ENCODE assay signal across 9 cellular contexts in the genomic region with DNA sequence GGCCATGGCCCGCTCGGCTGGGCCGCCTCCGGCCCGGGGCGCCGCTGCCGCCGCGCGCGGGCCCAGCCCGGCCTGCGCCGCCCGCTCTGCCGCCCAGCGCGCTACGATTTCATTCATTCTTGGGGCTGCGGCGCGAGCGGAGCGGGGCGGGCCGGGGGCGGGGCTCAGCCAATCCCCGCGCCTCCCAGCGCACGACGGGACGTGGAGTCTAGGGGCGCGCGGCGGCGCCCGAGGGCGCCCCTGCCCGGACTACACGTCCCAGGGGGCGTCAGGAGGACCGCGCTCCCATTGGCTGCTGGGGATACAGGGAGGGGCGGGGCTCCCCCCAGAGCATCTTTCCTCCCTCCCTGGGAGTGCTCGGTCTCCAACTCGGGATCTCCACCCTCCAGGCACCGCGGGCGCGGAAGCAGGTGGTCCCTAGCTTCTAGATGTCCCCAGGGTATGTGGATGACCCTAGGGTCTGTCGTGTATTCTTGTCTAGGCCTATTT. TPM values are rescaled to one million over a fixed set of nuclear protein-coding genes. Genes with fewer than 3 reads are reported as not detected.
DNase-seq lines count a peak whose midpoint lies in the region; ATAC-seq, FAIRE-seq and TF ChIP-seq lines count a peak whose summit lies in the region.
"Had no signal": no experiment of that assay in that cellular context is flagged by ENCODE, and none has a peak within 500 bp of the region (broad histone marks: within the 10 kb centered on the region; RNA-seq: fewer than 3 reads in every experiment).

No MANE protein-coding gene starts in this region.

- no peaks in the 10 kb centered on the region for H4K20me1 ChIP-seq in GM23338 (replicated peaks; ENCODE audit: insufficient read depth)
- peaks cover 5% of the 10 kb centered on the region for H4K20me1 ChIP-seq in astrocyte (ENCODE audit: insufficient read depth, low read length)

- H3K9me3 Mint-ChIP-seq in GM23338, result no peaks in the 10 kb centered on the region
- no peaks in the 10 kb centered on the region for H3K9me3 Mint-ChIP-seq in astrocyte (ENCODE audit: unreplicated experiment)

- TF ChIP-seq CTCF in GM23338 (conservative IDR thresholded peaks at IDR 0.05; ENCODE audit: low read depth in 2 of 2), result no peak
- TF ChIP-seq CTCF in astrocyte (IDR thresholded peaks at IDR 0.05; ENCODE audit: insufficient read depth, low read depth, low read length), result no peak

- no peak overlapping the region for H3K27ac ChIP-seq in GM23338 (ENCODE audit: low read depth)
- H3K27ac ChIP-seq in astrocyte (ENCODE audit: low read depth, low read length), result no peak overlapping the region
- H3K27ac ChIP-seq: KMS-11 had no signal

- no peaks in the 10 kb centered on the region for H3K36me3 ChIP-seq in GM23338 (ENCODE audit: insufficient read depth)
- no peaks in the 10 kb centered on the region for H3K36me3 ChIP-seq in astrocyte (ENCODE audit: insufficient read depth, low read length)

- peaks cover 34% of the 10 kb centered on the region for H3K27me3 Mint-ChIP-seq in GM23338 (ENCODE audit: insufficient read depth, low read depth, poor library complexity)
- H3K27me3 Mint-ChIP-seq in astrocyte (ENCODE audit: low read depth, unreplicated experiment), result peaks cover 23% of the 10 kb centered on the region

- H3K4me1 ChIP-seq in GM23338 (ENCODE audit: insufficient read depth) (peaks cover 19% of the 10 kb centered on the region), astrocyte (ENCODE audit: insufficient read depth, low read length) (peaks cover 3% of the 10 kb centered on the region)

- H3K4me1 Mint-ChIP-seq in GM23338 (peaks cover 22% of the 10 kb centered on the region), astrocyte (ENCODE audit: low read depth, unreplicated experiment) (peaks cover 3% of the 10 kb centered on the region)

- H3F3A ChIP-seq in GM23338 (replicated peaks; ENCODE audit: low read depth), result peaks cover 16% of the 10 kb centered on the region

- H3K27me3 ChIP-seq in GM23338 (ENCODE audit: insufficient read depth) (peaks cover 4% of the 10 kb centered on the region; the same call in 1 of the 2 replicates), astrocyte (ENCODE audit: insufficient read depth, low read length) (peaks cover 3% of the 10 kb centered on the region)

- FAIRE-seq in astrocyte (lab: Jason Lieb, UNC), result no peak

- DNase-seq in COR-L47 (lab: John Stamatoyannopoulos, UW), result peak; percentile 90
- DNase-seq in GM23338 (ENCODE audit: low spot score), result peak; percentile 79
- peak; percentile 97 for DNase-seq in NCI-H146 (lab: John Stamatoyannopoulos, UW)
- DNase-seq in T-helper 9 cell, result peak; percentile 43
- peak; percentile 68 for DNase-seq in astrocyte (ENCODE audit: low read depth)
- peak; percentile 88 for DNase-seq in iPS-NIHi11 (ENCODE audit: low spot score)
- peak; percentile 25 to 74 (median 46) for DNase-seq in stimulated activated CD4-positive, alpha-beta T cell treated with anti-CD3 and anti-CD28 coated beads, Interleukin-1b, Interleukin-23, amount 100 ng/mL, for 24 hours (ENCODE audit: low read depth in 4 of 4, low spot score in 1 of 4)

- H3K4me3 Mint-ChIP-seq in GM23338 (peak overlapping the region; percentile 63), astrocyte (ENCODE audit: unreplicated experiment) (peak overlapping the region; percentile 66)

- H3K79me2 ChIP-seq in GM23338 (replicated peaks; ENCODE audit: insufficient read depth), result 0 out of 2 replicates have a peak, but pooled peaks cover 3% of the 10 kb centered on the region
- H3K79me2 ChIP-seq in astrocyte (ENCODE audit: insufficient read depth, low read length), result no peaks in the 10 kb centered on the region

- H2AFZ ChIP-seq in GM23338, result peak overlapping the region; percentile 88; the same call in 1 of the 2 replicates
- H2AFZ ChIP-seq in astrocyte (ENCODE audit: low read depth, low read length), result peak overlapping the region; percentile 39

- H3K36me3 Mint-ChIP-seq in GM23338 (ENCODE audit: low read depth) (no peaks in the 10 kb centered on the region; the same call in 2 of the 3 replicates), astrocyte (ENCODE audit: low read depth, unreplicated experiment) (no peaks in the 10 kb centered on the region)

- no peaks in the 10 kb centered on the region for H3K9me2 ChIP-seq in GM23338 (ENCODE audit: insufficient read depth)

- H3K9me3 ChIP-seq in astrocyte (ENCODE audit: insufficient read depth, low read depth, low read length), result no peaks in the 10 kb centered on the region

- H3K4me3 ChIP-seq in GM23338, result peak overlapping the region; percentile 84
- no peak overlapping the region for H3K4me3 ChIP-seq in astrocyte (ENCODE audit: insufficient read depth, low read depth, low read length)

- H3K4me2 ChIP-seq in GM23338 (peak overlapping the region; percentile 97), astrocyte (ENCODE audit: low read length) (peak overlapping the region; percentile 96)
- H3K4me2 ChIP-seq: KMS-11 had no signal

- no peak overlapping the region for H3K27ac Mint-ChIP-seq in GM23338
- H3K27ac Mint-ChIP-seq in astrocyte (ENCODE audit: unreplicated experiment), result no peak overlapping the region

- H3K9ac ChIP-seq in astrocyte (ENCODE audit: low read length), result peak overlapping the region; percentile 69
- H3K9ac ChIP-seq: KMS-11 had no signal

- ATAC-seq in GM23338 (peak; percentile 36), GM18517 (IDR thresholded peaks at IDR 0.05; ENCODE audit: unreplicated experiment) (no peak)

TF ChIP-seq in GM23338, 12 proteins besides CTCF, POLR2A, EP300 and RAD21:
- TF ChIP-seq CREB1 (CRISPR knock-in tag; IDR thresholded peaks at IDR 0.05; ENCODE audit: low read depth), result peak; percentile 33; the same call in 1 of the 2 replicates
- TF ChIP-seq, protein P1, sequence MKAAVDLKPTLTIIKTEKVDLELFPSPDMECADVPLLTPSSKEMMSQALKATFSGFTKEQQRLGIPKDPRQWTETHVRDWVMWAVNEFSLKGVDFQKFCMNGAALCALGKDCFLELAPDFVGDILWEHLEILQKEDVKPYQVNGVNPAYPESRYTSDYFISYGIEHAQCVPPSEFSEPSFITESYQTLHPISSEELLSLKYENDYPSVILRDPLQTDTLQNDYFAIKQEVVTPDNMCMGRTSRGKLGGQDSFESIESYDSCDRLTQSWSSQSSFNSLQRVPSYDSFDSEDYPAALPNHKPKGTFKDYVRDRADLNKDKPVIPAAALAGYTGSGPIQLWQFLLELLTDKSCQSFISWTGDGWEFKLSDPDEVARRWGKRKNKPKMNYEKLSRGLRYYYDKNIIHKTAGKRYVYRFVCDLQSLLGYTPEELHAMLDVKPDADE (IDR thresholded peaks at IDR 0.05), result peak; percentile 74
- TF ChIP-seq, protein P2, sequence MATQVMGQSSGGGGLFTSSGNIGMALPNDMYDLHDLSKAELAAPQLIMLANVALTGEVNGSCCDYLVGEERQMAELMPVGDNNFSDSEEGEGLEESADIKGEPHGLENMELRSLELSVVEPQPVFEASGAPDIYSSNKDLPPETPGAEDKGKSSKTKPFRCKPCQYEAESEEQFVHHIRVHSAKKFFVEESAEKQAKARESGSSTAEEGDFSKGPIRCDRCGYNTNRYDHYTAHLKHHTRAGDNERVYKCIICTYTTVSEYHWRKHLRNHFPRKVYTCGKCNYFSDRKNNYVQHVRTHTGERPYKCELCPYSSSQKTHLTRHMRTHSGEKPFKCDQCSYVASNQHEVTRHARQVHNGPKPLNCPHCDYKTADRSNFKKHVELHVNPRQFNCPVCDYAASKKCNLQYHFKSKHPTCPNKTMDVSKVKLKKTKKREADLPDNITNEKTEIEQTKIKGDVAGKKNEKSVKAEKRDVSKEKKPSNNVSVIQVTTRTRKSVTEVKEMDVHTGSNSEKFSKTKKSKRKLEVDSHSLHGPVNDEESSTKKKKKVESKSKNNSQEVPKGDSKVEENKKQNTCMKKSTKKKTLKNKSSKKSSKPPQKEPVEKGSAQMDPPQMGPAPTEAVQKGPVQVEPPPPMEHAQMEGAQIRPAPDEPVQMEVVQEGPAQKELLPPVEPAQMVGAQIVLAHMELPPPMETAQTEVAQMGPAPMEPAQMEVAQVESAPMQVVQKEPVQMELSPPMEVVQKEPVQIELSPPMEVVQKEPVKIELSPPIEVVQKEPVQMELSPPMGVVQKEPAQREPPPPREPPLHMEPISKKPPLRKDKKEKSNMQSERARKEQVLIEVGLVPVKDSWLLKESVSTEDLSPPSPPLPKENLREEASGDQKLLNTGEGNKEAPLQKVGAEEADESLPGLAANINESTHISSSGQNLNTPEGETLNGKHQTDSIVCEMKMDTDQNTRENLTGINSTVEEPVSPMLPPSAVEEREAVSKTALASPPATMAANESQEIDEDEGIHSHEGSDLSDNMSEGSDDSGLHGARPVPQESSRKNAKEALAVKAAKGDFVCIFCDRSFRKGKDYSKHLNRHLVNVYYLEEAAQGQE (IDR thresholded peaks at IDR 0.05; ENCODE audit: unreplicated experiment), result no peak

RNA-seq across cellular contexts. Expression of a gene that starts 5.6 kb away (rescaled TPM):
- 8.3 and 11.7 TPM in 2 replicates for total RNA-seq in GM23338 (2014; rRNA removed; shearing (Covaris generic))
- 7.9 and 8.3 TPM in 2 replicates for polyA plus RNA-seq in GM23338 (2016; fragmentation: Nextera tagmentation; extraction: Ambion mirVana)
- 4.0 and 4.5 TPM in 2 replicates for total RNA-seq in astrocyte

RNA-seq across cellular contexts. Expression of a gene that starts 26.5 kb away (rescaled TPM):
- 9.4 and 14.5 TPM in 2 replicates for total RNA-seq in GM23338 (2014; rRNA removed; shearing (Covaris generic))
- 76.2 and 77.5 TPM in 2 replicates for polyA plus RNA-seq in GM23338 (2016; fragmentation: Nextera tagmentation; extraction: Ambion mirVana)
- total RNA-seq in astrocyte, result 13.4 and 18.0 TPM in 2 replicates

RNA-seq across cellular contexts. Expression of a gene that starts 34.7 kb away (rescaled TPM):
- 382 and 468 TPM in 2 replicates for total RNA-seq in GM23338 (2014; rRNA removed; shearing (Covaris generic))
- polyA plus RNA-seq in GM23338 (2016; fragmentation: Nextera tagmentation; extraction: Ambion mirVana), result 298 and 319 TPM in 2 replicates
- total RNA-seq in astrocyte, result 119 and 171 TPM in 2 replicates

Comparison
In these comparisons a context has a peak if more than half of its experiments do, and no peak if none do; other contexts are left out.
1. DNase-seq: peak in every context shown above with its lines; median percentile 97 in NCI-H146; 90 in COR-L47; 88 in iPS-NIHi11; 79 in GM23338; 68 in astrocyte; 46 in stimulated activated CD4-positive, alpha-beta T cell treated with anti-CD3 and anti-CD28 coated beads, Interleukin-1b, Interleukin-23, amount 100 ng/mL, for 24 hours; 43 in T-helper 9 cell.